10 cellular contexts compared by ENCODE assay signal in the genomic region with DNA sequence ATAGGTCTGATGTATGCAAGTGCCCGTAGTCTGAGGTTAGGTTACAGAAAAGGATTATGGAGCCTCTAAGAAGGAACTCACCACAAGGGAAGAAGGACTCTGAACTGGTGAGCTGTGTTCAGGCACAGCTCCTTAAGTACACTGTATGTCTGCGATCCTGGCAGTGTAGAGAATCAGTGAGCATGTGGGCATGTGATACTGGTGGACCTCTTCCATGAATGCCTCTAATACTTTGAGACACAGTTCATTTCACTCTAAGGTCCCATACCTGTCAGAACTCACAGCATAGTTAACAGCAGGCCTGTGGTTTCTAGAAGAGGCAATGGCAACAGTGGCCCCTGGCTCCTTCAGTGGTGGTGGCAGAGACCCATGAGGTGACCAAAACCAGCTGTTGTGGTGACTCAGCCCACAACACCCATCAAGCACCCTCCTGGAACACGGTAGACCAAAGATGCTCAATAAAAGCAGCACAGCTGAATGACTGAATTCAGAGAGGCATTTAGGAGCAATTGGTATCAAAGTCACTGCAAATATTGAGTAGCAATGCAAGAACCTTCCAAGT. TPM values are rescaled to one million over a fixed set of nuclear protein-coding genes. Genes with fewer than 3 reads are reported as not detected.
DNase-seq lines count a peak whose midpoint lies in the region; ATAC-seq and TF ChIP-seq lines count a peak whose summit lies in the region.
"Had no signal": no experiment of that assay in that cellular context is flagged by ENCODE, and none has a peak within 500 bp of the region (broad histone marks: within the 10 kb centered on the region; RNA-seq: fewer than 3 reads in every experiment).

No MANE protein-coding gene starts in this region.

- H3K9ac ChIP-seq in Karpas-422 (ENCODE audit: low read length), result no peak overlapping the region
- H3K9ac ChIP-seq: neural progenitor cell had no signal

- H3K9me3 Mint-ChIP-seq in naive thymus-derived CD8-positive, alpha-beta T cell, result no peaks in the 10 kb centered on the region
- H3K9me3 Mint-ChIP-seq: neural progenitor cell had no signal

- H3K4me3 Mint-ChIP-seq in naive thymus-derived CD8-positive, alpha-beta T cell, result no peak overlapping the region
- H3K4me3 Mint-ChIP-seq: neural progenitor cell had no signal

- no peaks in the 10 kb centered on the region for H3K36me3 Mint-ChIP-seq in naive thymus-derived CD8-positive, alpha-beta T cell
- H3K36me3 Mint-ChIP-seq: neural progenitor cell had no signal

- H3K79me2 ChIP-seq in Karpas-422 (ENCODE audit: low read length), result no peaks in the 10 kb centered on the region

- no peaks in the 10 kb centered on the region for H3K4me1 Mint-ChIP-seq in naive thymus-derived CD8-positive, alpha-beta T cell
- H3K4me1 Mint-ChIP-seq: neural progenitor cell had no signal

- H3K36me3 ChIP-seq in Karpas-422 (ENCODE audit: insufficient read depth, low read length) (no peaks in the 10 kb centered on the region), uterus (no peaks in the 10 kb centered on the region)
- H3K36me3 ChIP-seq: esophagus squamous epithelium, neural progenitor cell had no signal

- peak; percentile 34 for DNase-seq in ACHN
- peak; percentile 62 for DNase-seq in Karpas-422
- DNase-seq in cerebellar cortex (ENCODE audit: low spot score), result peak; percentile 90
- DNase-seq in germinal center (ENCODE audit: low spot score), result no peak
- no peak for DNase-seq in uterus
- DNase-seq in naive thymus-derived CD8-positive, alpha-beta T cell, result no peak
- DNase-seq: esophagus squamous epithelium had no signal

- no peak overlapping the region for H3K27ac Mint-ChIP-seq in naive thymus-derived CD8-positive, alpha-beta T cell
- H3K27ac Mint-ChIP-seq: neural progenitor cell had no signal

- H3K27ac ChIP-seq in Karpas-422 (ENCODE audit: low read length), result no peak overlapping the region
- no peak overlapping the region for H3K27ac ChIP-seq in uterus
- H3K27ac ChIP-seq: esophagus squamous epithelium, neural progenitor cell had no signal

- no peak for TF ChIP-seq POLR2A in uterus (IDR thresholded peaks at IDR 0.05)

- peak; percentile 76 for ATAC-seq in GM18868 (IDR thresholded peaks at IDR 0.05; ENCODE audit: unreplicated experiment)
- no peak for ATAC-seq in HG02852 (IDR thresholded peaks at IDR 0.05; ENCODE audit: unreplicated experiment)
- no peak for ATAC-seq in naive thymus-derived CD8-positive, alpha-beta T cell

- H3K27me3 ChIP-seq in Karpas-422 (ENCODE audit: low read length) (no peaks in the 10 kb centered on the region), uterus (no peaks in the 10 kb centered on the region)
- H3K27me3 ChIP-seq: esophagus squamous epithelium, neural progenitor cell had no signal

- TF ChIP-seq CTCF in uterus (IDR thresholded peaks at IDR 0.05), result no peak

- POLR2A ChIA-PET in naive thymus-derived CD8-positive, alpha-beta T cell (lab: Charles Lee), result no interaction called here

- no peaks in the 10 kb centered on the region for H4K20me1 ChIP-seq in Karpas-422 (ENCODE audit: insufficient read depth, low read depth, low read length)

- H3K9me2 ChIP-seq in Karpas-422 (replicated peaks; ENCODE audit: insufficient read depth, low read length), result no peaks in the 10 kb centered on the region

- H3K27me3 Mint-ChIP-seq in naive thymus-derived CD8-positive, alpha-beta T cell, result peaks cover 0 to 5% (median 0%) of the 10 kb centered on the region in 5 donors

- H3K4me2 ChIP-seq in Karpas-422 (ENCODE audit: low read depth, low read length, poor library complexity, severe bottlenecking), result no peak overlapping the region
- H3K4me2 ChIP-seq: neural progenitor cell had no signal

- in situ Hi-C loops in ACHN (cut with HindIII; ENCODE audit: low pct_ligation_motif_present, low pct_unique_long_range_greater_than_20kb, low sequenced_read_pairs), result no loop called here

- H3K4me3 ChIP-seq in Karpas-422 (ENCODE audit: low read length), result no peak overlapping the region
- H3K4me3 ChIP-seq in uterus, result no peak overlapping the region
- H3K4me3 ChIP-seq: esophagus squamous epithelium, neural progenitor cell had no signal

- no peaks in the 10 kb centered on the region for H3K9me3 ChIP-seq in Karpas-422 (ENCODE audit: low read length)
- H3K9me3 ChIP-seq in uterus, result no peaks in the 10 kb centered on the region
- H3K9me3 ChIP-seq: esophagus squamous epithelium had no signal

- H3K4me1 ChIP-seq in Karpas-422 (ENCODE audit: low read length) (no peaks in the 10 kb centered on the region), uterus (no peaks in the 10 kb centered on the region)
- H3K4me1 ChIP-seq: neural progenitor cell had no signal

- no peak overlapping the region for H2AFZ ChIP-seq in Karpas-422 (ENCODE audit: low read length)
- H2AFZ ChIP-seq: neural progenitor cell had no signal

- intact Hi-C loops in uterus (cut with DNase I; ENCODE audit: low total_unique reads), result loop anchor here (10.0 kb wide), 1 partner anchor 96 kb away; no protein-coding TSS in a partner anchor

RNA-seq across cellular contexts. Expression of a gene that starts 6.9 kb away (rescaled TPM):
- not detected in 2 replicates for total RNA-seq in Karpas-422 (2014; rRNA removed; shearing (Covaris generic); ENCODE audit: low replicate concordance)
- total RNA-seq in uterus, result under 1 TPM in 1 of 4 donors, not detected in 3; 0.14 TPM
- total RNA-seq in naive thymus-derived CD8-positive, alpha-beta T cell, result not detected
- polyA plus RNA-seq in naive thymus-derived CD8-positive, alpha-beta T cell, result not detected
- total RNA-seq: esophagus squamous epithelium had no signal

RNA-seq across cellular contexts. Expression of a gene that starts 52.9 kb away (rescaled TPM):
- 3.8 and 6.1 TPM in 2 replicates for total RNA-seq in Karpas-422 (2014; rRNA removed; shearing (Covaris generic); ENCODE audit: low replicate concordance)
- 10 to 100 TPM; 17.9 to 40.0 (median 28.6) TPM for total RNA-seq in uterus
- 10 to 100 TPM; 22.2 to 22.6 TPM for total RNA-seq in naive thymus-derived CD8-positive, alpha-beta T cell
- polyA plus RNA-seq in naive thymus-derived CD8-positive, alpha-beta T cell, result 10 to 100 TPM in 2 of 3 donors, 1 to 10 TPM in 1; 8.7 to 11.9 (median 11.1) TPM

Comparison
In these comparisons a context has a peak if more than half of its experiments do, and no peak if none do; other contexts are left out.
1. DNase-seq: peak in ACHN (single experiment), Karpas-422 (single experiment) and cerebellar cortex (single experiment); none in germinal center (single experiment), uterus (0 of 2) and naive thymus-derived CD8-positive, alpha-beta T cell (0 of 10).